8 cellular contexts compared by ENCODE assay signal in genomic region chr14:61025239-61026223, GRCh38. TPM values are rescaled to one million over a fixed set of nuclear protein-coding genes. Genes with fewer than 3 reads are reported as not detected.
A peak's percentile ranks its signal among the peaks of the same experiment; 100 is the strongest.
DNase-seq lines count a peak whose midpoint lies in the region; ATAC-seq and FAIRE-seq lines count a peak whose summit lies in the region.

No MANE protein-coding gene starts in this region.

- H3K9ac ChIP-seq in mesendoderm (ENCODE audit: low read length): no peak overlapping the region

- no peak overlapping the region for H4K5ac ChIP-seq in mesendoderm (ENCODE audit: low read length)

- H3K27ac Mint-ChIP-seq in effector memory CD8-positive, alpha-beta T cell: no peak overlapping the region

- H3K27me3 Mint-ChIP-seq in effector memory CD8-positive, alpha-beta T cell: no peaks in the 10 kb centered on the region

- no peak overlapping the region for H4K8ac ChIP-seq in mesendoderm (ENCODE audit: low read depth, low read length)

- ATAC-seq in HG03175 (IDR thresholded peaks at IDR 0.05; ENCODE audit: unreplicated experiment): peak; percentile 71
- ATAC-seq in effector memory CD8-positive, alpha-beta T cell (replicated peaks): peak; percentile 51
- ATAC-seq in HG03097 (IDR thresholded peaks at IDR 0.05; ENCODE audit: low FRiP score, unreplicated experiment): no peak

- H3K56ac ChIP-seq in mesendoderm (ENCODE audit: low read length): no peak overlapping the region

- no peaks in the 10 kb centered on the region for H3K9me3 Mint-ChIP-seq in effector memory CD8-positive, alpha-beta T cell

- no peaks in the 10 kb centered on the region for H3K79me1 ChIP-seq in mesendoderm (ENCODE audit: low read length)

- no peak overlapping the region for H3K23ac ChIP-seq in mesendoderm (ENCODE audit: low read length)

- no peaks in the 10 kb centered on the region for H3K36me3 ChIP-seq in mesendoderm (ENCODE audit: control insufficient read depth, insufficient read depth, low read length)

- no peak overlapping the region for H3K4ac ChIP-seq in mesendoderm (ENCODE audit: low read depth, low read length)

- no peak overlapping the region for H2AK5ac ChIP-seq in mesendoderm (ENCODE audit: low read length)

- H2BK120ac ChIP-seq in mesendoderm (ENCODE audit: low read depth, low read length): no peak overlapping the region

- H3K4me3 Mint-ChIP-seq in effector memory CD8-positive, alpha-beta T cell: no peak overlapping the region

- H3K18ac ChIP-seq in mesendoderm (ENCODE audit: low read length): no peak overlapping the region

- H2BK15ac ChIP-seq in mesendoderm (replicated peaks; ENCODE audit: low read depth): no peak overlapping the region

- no CpG with 5 or more reads among the region's 7 CpGs for WGBS in mesendoderm (ENCODE audit: extremely low coverage, insufficient coverage, low lambda C conversion rate)

- no peak overlapping the region for H2BK5ac ChIP-seq in mesendoderm (ENCODE audit: low read length)

- FAIRE-seq in G401.6 (lab: Jason Lieb, UNC): peak; percentile 95

- H3K27me3 ChIP-seq in mesendoderm (ENCODE audit: insufficient read depth, low read length, poor library complexity): no peaks in the 10 kb centered on the region

- no peak overlapping the region for H3K4me3 ChIP-seq in mesendoderm (ENCODE audit: low read length)

- no peak overlapping the region for H3K4me2 ChIP-seq in mesendoderm (ENCODE audit: low read length)

- no peak overlapping the region for H3K27ac ChIP-seq in mesendoderm (ENCODE audit: low read depth, low read length)

- no peaks in the 10 kb centered on the region for H3K4me1 ChIP-seq in mesendoderm (ENCODE audit: control insufficient read depth, low read depth, low read length)

- DNase-seq in NCI-H524 (lab: John Stamatoyannopoulos, UW): peak; percentile 70 to 79
- peak; percentile 60 for DNase-seq in activated CD4-positive, alpha-beta T cell treated with anti-CD3 and anti-CD28 coated beads for 48 hours
- peak; percentile 49 to 50 (median 49) for DNase-seq in effector memory CD8-positive, alpha-beta T cell
- DNase-seq in mesendoderm: peak; percentile 75
- peak; percentile 4 for DNase-seq in stimulated activated CD8-positive, alpha-beta memory T cell treated with anti-CD3 and anti-CD28 coated beads, Interleukin-4, amount 100 ng/mL, for 24 hours (ENCODE audit: low read depth)

- no peaks in the 10 kb centered on the region for H3K79me2 ChIP-seq in mesendoderm (ENCODE audit: control insufficient read depth, insufficient read depth, low read length)

- no peaks in the 10 kb centered on the region for H3K4me1 Mint-ChIP-seq in effector memory CD8-positive, alpha-beta T cell (ENCODE audit: low read depth in 2 of 2)

- H3K36me3 Mint-ChIP-seq in effector memory CD8-positive, alpha-beta T cell (ENCODE audit: insufficient read depth): no peaks in the 10 kb centered on the region

RNA-seq across cellular contexts. Expression of gene SLC38A6, which starts 44.5 kb away (rescaled TPM):
- polyA plus RNA-seq in mesendoderm (2013, experiment 1 of 2): 7.1 TPM
- 6.9 TPM for polyA plus RNA-seq in mesendoderm (2013, experiment 2 of 2)

RNA-seq across cellular contexts. Expression of gene TRMT5, which starts 44.7 kb away (rescaled TPM):
- polyA plus RNA-seq in mesendoderm (2013, experiment 1 of 2): 18.0 TPM
- 17.0 TPM for polyA plus RNA-seq in mesendoderm (2013, experiment 2 of 2)

Comparison
In these comparisons a context has a peak if more than half of its experiments do, and no peak if none do; other contexts are left out.
1. DNase-seq: peak in every context shown above with its lines; median percentile 75 in mesendoderm; 74 in NCI-H524; 60 in activated CD4-positive, alpha-beta T cell treated with anti-CD3 and anti-CD28 coated beads for 48 hours; 49 in effector memory CD8-positive, alpha-beta T cell; 4 in stimulated activated CD8-positive, alpha-beta memory T cell treated with anti-CD3 and anti-CD28 coated beads, Interleukin-4, amount 100 ng/mL, for 24 hours.